Comparison of ENCODE assay signal across 6 cellular contexts in the genomic region with DNA sequence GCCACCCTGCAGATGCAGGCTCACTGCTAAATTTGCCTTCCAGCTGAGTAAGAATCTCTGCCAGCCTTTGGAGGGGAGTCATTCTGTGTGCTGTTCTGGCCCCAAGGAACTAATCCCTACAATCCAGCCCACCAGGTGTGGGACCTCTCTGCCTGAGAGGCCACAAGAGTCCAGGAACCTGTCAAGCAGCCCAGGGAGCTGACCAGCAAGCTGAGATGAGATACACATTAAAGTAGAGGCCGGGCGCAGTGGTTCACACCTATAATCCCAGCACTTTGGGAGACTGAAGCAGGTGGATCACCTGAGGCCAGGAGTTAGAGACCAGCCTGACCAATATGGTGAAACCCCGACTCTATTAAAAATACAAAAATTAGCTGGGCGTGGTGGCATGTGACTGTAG. TPM values are rescaled to one million over a fixed set of nuclear protein-coding genes. Genes with fewer than 3 reads are reported as not detected.
"Had no signal": no experiment of that assay in that cellular context is flagged by ENCODE, and none has a peak within 500 bp of the region (broad histone marks: within the 10 kb centered on the region; RNA-seq: fewer than 3 reads in every experiment).

No MANE protein-coding gene starts in this region.

RNA-seq across cellular contexts. Expression of a gene that starts 6.1 kb away (rescaled TPM):
- total RNA-seq: NCI-H460, SJSA1 had no signal

RNA-seq across cellular contexts. Expression of a gene that starts 38.7 kb away (rescaled TPM):
- total RNA-seq: HT1080, IMR-90, MCF 10A, NCI-H460, Right ventricle myocardium superior, SJSA1 had no signal
- polyA plus RNA-seq: IMR-90 had no signal
